Comparison of ENCODE assay signal across 8 cellular contexts in the genomic region with DNA sequence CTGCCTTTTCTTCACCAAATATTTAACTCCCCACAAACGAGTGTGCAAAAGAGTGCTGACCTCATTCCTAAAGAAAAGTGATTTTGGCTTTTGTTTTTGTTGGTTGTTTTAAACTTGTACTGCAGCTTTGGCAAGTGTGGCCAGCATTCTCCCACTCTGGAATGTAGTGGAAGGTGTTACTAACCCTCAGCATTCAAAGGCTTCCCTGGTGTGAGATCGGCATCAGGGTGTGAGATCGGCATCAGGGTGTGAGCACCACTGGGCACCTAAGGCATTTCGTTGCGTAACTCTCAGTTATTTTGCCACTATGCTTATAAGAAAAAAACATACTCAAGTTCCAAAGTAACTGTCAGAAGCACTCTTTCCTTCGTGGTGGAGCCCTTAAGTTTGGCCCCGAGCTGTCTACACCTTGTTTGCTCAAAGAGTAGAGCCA. TPM values are rescaled to one million over a fixed set of nuclear protein-coding genes. Genes with fewer than 3 reads are reported as not detected.
DNase-seq lines count a peak whose midpoint lies in the region; ATAC-seq, FAIRE-seq and TF ChIP-seq lines count a peak whose summit lies in the region.

No MANE protein-coding gene starts in this region.

- no peak overlapping the region for H3K4ac ChIP-seq in H1 (replicated peaks; ENCODE audit: insufficient read length, low read depth, low read length)

- 0 out of 2 replicates have a peak overlapping the region, but pooled peaks have one; percentile 88 for H2BK5ac ChIP-seq in H1 (ENCODE audit: low read depth, low read length)

- H3K4me1 ChIP-seq in BE2C (no peaks in the 10 kb centered on the region), H1 (replicated peaks in 1 of 4; ENCODE audit: control insufficient read depth in 3 of 4, insufficient read depth in 4 of 4, low read length in 3 of 4) (peaks cover 7 to 21% (median 12%) of the 10 kb centered on the region in 4 experiments; a peak in 5 of 7 replicates)

- H2BK20ac ChIP-seq in H1 (ENCODE audit: low read length): no peak overlapping the region

- POLR2A ChIA-PET in H1 (lab: Charles Lee; ENCODE audit: partially characterized antibody): interaction anchor here (0.7 to 4.5 kb wide), 13 partner anchors 10 to 555 kb away, joined by 3 to 32 read pairs (median 4); no protein-coding TSS in a partner anchor
- POLR2A ChIA-PET in naive thymus-derived CD8-positive, alpha-beta T cell (lab: Charles Lee): no interaction called here

- H4K20me1 ChIP-seq in H1 (replicated peaks in 1 of 2; ENCODE audit: control insufficient read depth in 1 of 2, insufficient read depth in 2 of 2, low read length in 2 of 2): peaks cover 0 to 2% of the 10 kb centered on the region in 2 experiments

- H3K23ac ChIP-seq in H1 (ENCODE audit: insufficient read length): no peak overlapping the region

- peaks cover 16% of the 10 kb centered on the region for H3K23me2 ChIP-seq in H1 (ENCODE audit: low read depth, low read length)

- H3K9me3 ChIP-seq in BE2C (no peaks in the 10 kb centered on the region), H1 (ENCODE audit: insufficient read depth in 2 of 2, low read depth in 1 of 2, low read length in 1 of 2) (no peaks in the 10 kb centered on the region)

- ATAC-seq in naive thymus-derived CD8-positive, alpha-beta T cell: no peak
- no peak for ATAC-seq in HG03432 (IDR thresholded peaks at IDR 0.05; ENCODE audit: unreplicated experiment)

- no peaks in the 10 kb centered on the region for H3K79me1 ChIP-seq in H1 (ENCODE audit: low read depth, low read length)

- DNase-seq in BE2C (no peak), LHCN-M2 (ENCODE audit: low read depth) (peak; percentile 33), H1 (ENCODE audit: low read depth in 1 of 2, low spot score in 2 of 2) (no peak), activated gamma-delta T cell treated with Interleukin-2 at 50 U/mL for 16 hours (no peak), NK-92 (lab: John Stamatoyannopoulos, UW; ENCODE audit: unreplicated experiment) (no peak), GM19239 (ENCODE audit: insufficient read length, low spot score) (no peak)
- DNase-seq in naive thymus-derived CD8-positive, alpha-beta T cell: no peak

- H3K4me1 Mint-ChIP-seq in naive thymus-derived CD8-positive, alpha-beta T cell: peaks cover 4 to 20% (median 17%) of the 10 kb centered on the region in 4 donors

- H4K8ac ChIP-seq in H1 (ENCODE audit: extremely low read depth, insufficient read depth, low read length): no peak overlapping the region

- TF ChIP-seq CTCF in BE2C (IDR thresholded peaks at IDR 0.05; ENCODE audit: low read depth, low read length) (no peak), H1 (IDR thresholded peaks at IDR 0.05; ENCODE audit: control extremely low read depth in 1 of 3, insufficient read depth in 1 of 3, low read depth in 1 of 3, low read length in 3 of 3) (no peak)

- peak overlapping the region in 2 of 4 experiments; percentile 82; a peak in 4 of 7 replicates for H3K9ac ChIP-seq in H1 (replicated peaks in 1 of 4; ENCODE audit: extremely low read depth in 1 of 4, low read depth in 3 of 4, low read length in 3 of 4)

- H3K27me3 Mint-ChIP-seq in naive thymus-derived CD8-positive, alpha-beta T cell: peaks cover 38 to 56% (median 52%) of the 10 kb centered on the region in 5 donors

- H3K79me2 ChIP-seq in H1 (ENCODE audit: control insufficient read depth in 1 of 2, insufficient read depth in 2 of 2, low read length in 2 of 2): peaks cover 0 to 38% of the 10 kb centered on the region in 2 experiments; a peak in 3 of 4 replicates

- no peak overlapping the region for H4K91ac ChIP-seq in H1 (replicated peaks; ENCODE audit: insufficient read length, low read length)

- no peak for TF ChIP-seq RAD21 in H1 (IDR thresholded peaks at IDR 0.05 in 1 of 2, conservative IDR thresholded peaks at IDR 0.05 in 1 of 2; ENCODE audit: low read depth in 2 of 2, low read length in 2 of 2)

- WGBS in H1 (ENCODE audit: extremely low coverage in 1 of 2, insufficient coverage in 1 of 2, insufficient read length in 1 of 2, insufficient replicate concordance in 2 of 2, low coverage in 1 of 2, low lambda C conversion rate in 2 of 2, missing lambda C conversion rate in 1 of 2), 2 experiments: 35% methylated on average over 7 of the region's 7 CpGs; no CpG with 5 or more reads in 1 of the 2 experiments

- 0 out of 2 replicates have a peak overlapping the region, but pooled peaks have one; percentile 9 for H3K27ac ChIP-seq in H1 (ENCODE audit: low read depth, low read length)

- H3K4me2 ChIP-seq in H1 (ENCODE audit: insufficient read depth in 1 of 2, low read depth in 2 of 2, low read length in 2 of 2): peak overlapping the region; percentile 89 to 99

- CTCF ChIA-PET in H1 (lab: Charles Lee; ENCODE audit: partially characterized antibody): interaction anchor here (0.7 to 1.8 kb wide), 4 partner anchors 8 to 82 kb away, joined by 4 to 6 read pairs (median 4); no protein-coding TSS in a partner anchor

- no peaks in the 10 kb centered on the region for H3K9me3 Mint-ChIP-seq in naive thymus-derived CD8-positive, alpha-beta T cell

- TF ChIP-seq EP300 in H1 (IDR thresholded peaks at IDR 0.05; ENCODE audit: borderline replicate concordance in 1 of 2, low read depth in 2 of 2, low read length in 2 of 2): no peak

- peak overlapping the region; percentile 5; the same call in 1 of the 2 replicates for H2AK5ac ChIP-seq in H1 (ENCODE audit: low read depth, low read length)

- no peak for FAIRE-seq in H1 (lab: Jason Lieb, UNC)
- FAIRE-seq in GM19239 (lab: Jason Lieb, UNC): no peak

- peak overlapping the region; percentile 23 to 78 (median 74) for H3K4me3 Mint-ChIP-seq in naive thymus-derived CD8-positive, alpha-beta T cell

- peak overlapping the region; percentile 55 for H3K18ac ChIP-seq in H1 (ENCODE audit: extremely low read depth, low read length)

- H3K56ac ChIP-seq in H1 (replicated peaks; ENCODE audit: insufficient read length, low read depth, low read length): no peak overlapping the region

- no peak overlapping the region for H2BK12ac ChIP-seq in H1 (ENCODE audit: low read depth, low read length)

- H3K4me3 ChIP-seq in BE2C (ENCODE audit: low read depth, low read length) (peak overlapping the region; percentile 57), H1 (ENCODE audit: extremely low read depth in 1 of 4, insufficient read depth in 2 of 4, low read depth in 3 of 4, low read length in 4 of 4) (peak overlapping the region; percentile 73 to 96 (median 84))

- 0 out of 3 replicates have a peak, but pooled peaks of 1 of the 2 experiments have one; percentile 0 for TF ChIP-seq POLR2A in H1 (IDR thresholded peaks at IDR 0.05; ENCODE audit: control extremely low read depth in 1 of 2, low read depth in 2 of 2, low read length in 2 of 2)

- H3K27ac Mint-ChIP-seq in naive thymus-derived CD8-positive, alpha-beta T cell: no peak overlapping the region

- H4K5ac ChIP-seq in H1 (ENCODE audit: insufficient read length, low read depth, low read length): no peak overlapping the region

- no peak overlapping the region for H3K14ac ChIP-seq in H1 (ENCODE audit: insufficient read length)

- peaks cover 0 to 3% (median 0%) of the 10 kb centered on the region in 3 donors for H3K36me3 Mint-ChIP-seq in naive thymus-derived CD8-positive, alpha-beta T cell

- no peak overlapping the region for H2AFZ ChIP-seq in H1 (ENCODE audit: low read length)

- H3K27me3 ChIP-seq in BE2C (peaks cover 28% of the 10 kb centered on the region), H1 (replicated peaks in 1 of 4; ENCODE audit: control insufficient read depth in 3 of 4, extremely low read depth in 1 of 4, insufficient read depth in 3 of 4, low read length in 3 of 4) (no peaks in the 10 kb centered on the region)

- H3K36me3 ChIP-seq in BE2C (no peaks in the 10 kb centered on the region), H1 (ENCODE audit: control insufficient read depth in 2 of 4, insufficient read depth in 4 of 4, low read length in 3 of 4) (no peaks in the 10 kb centered on the region)

- no peak overlapping the region for H2BK120ac ChIP-seq in H1 (replicated peaks; ENCODE audit: low read depth, low read length)

- H2BK15ac ChIP-seq in H1 (ENCODE audit: low read length): no peak overlapping the region

TF ChIP-seq in H1, 55 proteins besides CTCF, POLR2A, EP300 and RAD21:
- TF ChIP-seq CEBPB (IDR thresholded peaks at IDR 0.05; ENCODE audit: low read depth, low read length) (peak; percentile 93), TCF12 (IDR thresholded peaks at IDR 0.05; ENCODE audit: low read depth, low read length) (no peak)

RNA-seq across cellular contexts. Expression of a gene that starts 1.7 kb away (rescaled TPM):
- not detected for polyA plus RNA-seq in BE2C (2012; ENCODE audit: insufficient read depth, insufficient read length, low read depth)
- 102 and 120 TPM in 2 replicates for total RNA-seq in LHCN-M2 (2014; rRNA removed)
- polyA plus RNA-seq in LHCN-M2 (2012): 62.0 TPM
- total RNA-seq in H1 (2021; fragmentation: NEBNext Ultra II Directional; extraction: Animal tissue kit (Norgen Biotek cat#: 25700)): 12.6 and 14.9 TPM in 2 replicates
- 9.2 and 10.7 TPM in 2 replicates for polyA plus RNA-seq in H1 (2011; rRNA removed)
- polyA plus RNA-seq in H1 (2011; cell fraction: cytosol; rRNA removed): 5.1 TPM
- polyA plus RNA-seq in H1 (2011; cell fraction: nucleus; rRNA removed): 9.4 TPM
- 6.5 to 9.0 TPM (median 8.0 TPM) in 4 replicates for polyA plus RNA-seq in H1 (2012, experiment 1 of 2)
- 3.4 TPM for polyA plus RNA-seq in H1 (2012, experiment 2 of 2)
- 10.0 TPM for polyA plus RNA-seq in H1 (2013, experiment 1 of 2)
- polyA plus RNA-seq in H1 (2013, experiment 2 of 2): 10.1 TPM
- 10.0 and 12.3 TPM in 2 replicates for polyA minus RNA-seq in H1 (2011; rRNA and poly(A)+ RNA removed)
- 6.8 TPM for polyA minus RNA-seq in H1 (2011; cell fraction: cytosol; rRNA and poly(A)+ RNA removed)
- polyA minus RNA-seq in H1 (2011; cell fraction: nucleus; rRNA and poly(A)+ RNA removed): 9.4 TPM
- total RNA-seq in naive thymus-derived CD8-positive, alpha-beta T cell: under 1 TPM; 0.38 to 0.47 TPM
- under 1 TPM in 1 of 3 donors, not detected in 2; 0.09 TPM for polyA plus RNA-seq in naive thymus-derived CD8-positive, alpha-beta T cell
